In genomic region chr10:32995751-32996150, GRCh38 we compare ENCODE assay signal across 11 cellular contexts. TPM values are rescaled to one million over a fixed set of nuclear protein-coding genes. Genes with fewer than 3 reads are reported as not detected.
DNase-seq lines count a peak whose midpoint lies in the region; ATAC-seq and TF ChIP-seq lines count a peak whose summit lies in the region.
"Had no signal": no experiment of that assay in that cellular context is flagged by ENCODE, and none has a peak within 500 bp of the region (broad histone marks: within the 10 kb centered on the region; RNA-seq: fewer than 3 reads in every experiment).

No MANE protein-coding gene starts in this region.

- H3K4me1 Mint-ChIP-seq in neural progenitor cell: no peaks in the 10 kb centered on the region
- peaks cover 7% of the 10 kb centered on the region for H3K4me1 Mint-ChIP-seq in activated T-cell treated with anti-CD3 and anti-CD28 coated beads, Interleukin-2, amount 50 U/mL, for 24 hours (ENCODE audit: low read depth)

- H3K9me3 ChIP-seq in MM.1S (replicated peaks; ENCODE audit: insufficient read depth, low read length) (no peaks in the 10 kb centered on the region), neural progenitor cell (ENCODE audit: low read depth) (no peaks in the 10 kb centered on the region)
- H3K9me3 ChIP-seq: SK-N-SH had no signal

- 0 out of 2 replicates have a peak, but pooled peaks cover 4% of the 10 kb centered on the region for H3F3A ChIP-seq in MM.1S (ENCODE audit: insufficient read depth, low read length)
- no peaks in the 10 kb centered on the region for H3F3A ChIP-seq in neural progenitor cell (ENCODE audit: low read depth)

- H3K27ac ChIP-seq in MM.1S (ENCODE audit: low read length) (peak overlapping the region; percentile 11; the same call in 1 of the 2 replicates), neural progenitor cell (no peak overlapping the region)
- H3K27ac ChIP-seq: cardiac muscle cell had no signal

- H3K27me3 Mint-ChIP-seq in neural progenitor cell (ENCODE audit: insufficient read depth, low read depth): peaks cover 3% of the 10 kb centered on the region
- no peaks in the 10 kb centered on the region for H3K27me3 Mint-ChIP-seq in activated T-cell treated with anti-CD3 and anti-CD28 coated beads, Interleukin-2, amount 50 U/mL, for 24 hours

- in situ Hi-C loops in KBM-7 (cut with MboI; ENCODE audit: low pct_unique_long_range_greater_than_20kb, low sequenced_read_pairs): no loop called here

- H3K9ac ChIP-seq in MM.1S (ENCODE audit: low read length) (no peak overlapping the region), neural progenitor cell (no peak overlapping the region)
- H3K9ac ChIP-seq: SK-N-SH had no signal

- no peaks in the 10 kb centered on the region for H3K79me2 ChIP-seq in MM.1S (ENCODE audit: low read length)
- H3K79me2 ChIP-seq in neural progenitor cell (ENCODE audit: low read depth): no peaks in the 10 kb centered on the region

- H3K4me3 Mint-ChIP-seq in neural progenitor cell: no peak overlapping the region
- H3K4me3 Mint-ChIP-seq in activated T-cell treated with anti-CD3 and anti-CD28 coated beads, Interleukin-2, amount 50 U/mL, for 24 hours: no peak overlapping the region

- H3K27ac Mint-ChIP-seq in neural progenitor cell: no peak overlapping the region
- H3K27ac Mint-ChIP-seq in activated T-cell treated with anti-CD3 and anti-CD28 coated beads, Interleukin-2, amount 50 U/mL, for 24 hours: no peak overlapping the region

- peaks cover 11% of the 10 kb centered on the region for H3K4me1 ChIP-seq in MM.1S (ENCODE audit: low read length)
- H3K4me1 ChIP-seq in neural progenitor cell: peaks cover 4% of the 10 kb centered on the region

- peak; percentile 89 for DNase-seq in MM.1S
- no peak for DNase-seq in neural progenitor cell (ENCODE audit: low spot score)
- DNase-seq in SHP77 treated with DMSO at 0.1 percent for 48 hours (lab: John Stamatoyannopoulos, UW): no peak
- no peak for DNase-seq in GM19238 (ENCODE audit: insufficient read length, low spot score)
- DNase-seq in activated T-cell treated with anti-CD3 and anti-CD28 coated beads, Interleukin-2, amount 50 U/mL, for 24 hours: no peak
- no peak for DNase-seq in KBM-7
- DNase-seq: NCI-H2081 treated with DMSO at 0.1 percent for 48 hours, SK-N-SH had no signal

- H3K4me3 ChIP-seq in MM.1S (ENCODE audit: low read length): no peak overlapping the region
- no peak overlapping the region for H3K4me3 ChIP-seq in neural progenitor cell
- H3K4me3 ChIP-seq: cardiac muscle cell had no signal

- TF ChIP-seq CTCF in MM.1S (IDR thresholded peaks at IDR 0.05; ENCODE audit: low read length): no peak
- TF ChIP-seq CTCF in neural progenitor cell (IDR thresholded peaks at IDR 0.05): no peak

- H3K27me3 ChIP-seq in MM.1S (replicated peaks; ENCODE audit: insufficient read depth, low read length) (no peaks in the 10 kb centered on the region), neural progenitor cell (no peaks in the 10 kb centered on the region)
- H3K27me3 ChIP-seq: cardiac muscle cell had no signal

- H3K9me3 Mint-ChIP-seq in neural progenitor cell: peaks cover 13% of the 10 kb centered on the region
- H3K9me3 Mint-ChIP-seq in activated T-cell treated with anti-CD3 and anti-CD28 coated beads, Interleukin-2, amount 50 U/mL, for 24 hours: peaks cover 6% of the 10 kb centered on the region

- peak overlapping the region; percentile 30 for H2AFZ ChIP-seq in MM.1S (ENCODE audit: low read length)
- peak overlapping the region; percentile 94 for H2AFZ ChIP-seq in neural progenitor cell (replicated peaks)

- H3K4me2 ChIP-seq in MM.1S (ENCODE audit: low read depth, low read length) (peak overlapping the region; percentile 28; the same call in 1 of the 2 replicates), neural progenitor cell (no peak overlapping the region)
- H3K4me2 ChIP-seq: SK-N-SH had no signal

- no peaks in the 10 kb centered on the region for H3K9me2 ChIP-seq in MM.1S (replicated peaks; ENCODE audit: insufficient read depth, low read length)
- H3K9me2 ChIP-seq: SK-N-SH had no signal

- no peaks in the 10 kb centered on the region for H3K36me3 Mint-ChIP-seq in neural progenitor cell
- H3K36me3 Mint-ChIP-seq in activated T-cell treated with anti-CD3 and anti-CD28 coated beads, Interleukin-2, amount 50 U/mL, for 24 hours (ENCODE audit: low read depth): no peaks in the 10 kb centered on the region

- H3K36me3 ChIP-seq in MM.1S (replicated peaks; ENCODE audit: insufficient read depth, low read length): no peaks in the 10 kb centered on the region
- no peaks in the 10 kb centered on the region for H3K36me3 ChIP-seq in neural progenitor cell
- H3K36me3 ChIP-seq: cardiac muscle cell had no signal

- no peaks in the 10 kb centered on the region for H4K20me1 ChIP-seq in MM.1S (ENCODE audit: insufficient read depth, low read length)
- H4K20me1 ChIP-seq in neural progenitor cell (ENCODE audit: low read depth): no peaks in the 10 kb centered on the region

- ATAC-seq in GM19324 (IDR thresholded peaks at IDR 0.05; ENCODE audit: low FRiP score, unreplicated experiment) (peak; percentile 74), HG02759 (IDR thresholded peaks at IDR 0.05; ENCODE audit: unreplicated experiment) (peak; percentile 86)

RNA-seq across cellular contexts. Expression of gene ITGB1, which starts 37.7 kb away (rescaled TPM):
- 229 and 358 TPM in 2 replicates for total RNA-seq in neural progenitor cell (ENCODE audit: low replicate concordance)
